In genomic region chr20:17614176-17614811, GRCh38 we compare ENCODE assay signal across 8 cellular contexts. TPM values are rescaled to one million over a fixed set of nuclear protein-coding genes. Genes with fewer than 3 reads are reported as not detected.
DNase-seq lines count a peak whose midpoint lies in the region; ATAC-seq and TF ChIP-seq lines count a peak whose summit lies in the region.

No MANE protein-coding gene starts in this region.

- H3K4me3 ChIP-seq in Caco-2 (ENCODE audit: low read depth, low read length) (no peak overlapping the region), fibroblast of pulmonary artery (replicated peaks; ENCODE audit: low read depth, low read length) (no peak overlapping the region)

- H3K9me3 Mint-ChIP-seq in Caco-2 (ENCODE audit: unreplicated experiment) = no peaks in the 10 kb centered on the region
- H3K9me3 Mint-ChIP-seq in progenitor cell of endocrine pancreas (ENCODE audit: low read depth) = no peaks in the 10 kb centered on the region

- 0 out of 2 replicates have a peak, but pooled peaks cover 6% of the 10 kb centered on the region for H3K4me1 ChIP-seq in Caco-2

- POLR2A ChIA-PET in Caco-2 (lab: Charles Lee) = interaction anchor here (0.7 kb wide), 1 partner anchor 45 kb away, joined by 5 read pairs; the partner anchor contains the start of gene DSTN

- H3K27me3 Mint-ChIP-seq in Caco-2 (ENCODE audit: insufficient read depth, unreplicated experiment) (no peaks in the 10 kb centered on the region), progenitor cell of endocrine pancreas (no peaks in the 10 kb centered on the region)

- no TSS peak for BruUV-seq in Caco-2 (replicated peaks; lab: Mats Ljungman, UMichigan)

- no peaks in the 10 kb centered on the region for H3K27me3 ChIP-seq in Caco-2 (replicated peaks; ENCODE audit: control insufficient read depth, insufficient read depth, low read length)

- ATAC-seq in GM19324 (IDR thresholded peaks at IDR 0.05; ENCODE audit: low FRiP score, unreplicated experiment) (no peak), HG02571 (IDR thresholded peaks at IDR 0.05; ENCODE audit: unreplicated experiment) (no peak)

- H3K36me3 Mint-ChIP-seq in Caco-2 (ENCODE audit: insufficient read depth, unreplicated experiment) (peaks cover 100% of the 10 kb centered on the region), progenitor cell of endocrine pancreas (ENCODE audit: insufficient read depth) (peaks cover 8% of the 10 kb centered on the region)

- DNase-seq in Caco-2 = peak in 1 of 2 experiments; percentile 37
- peak; percentile 82 for DNase-seq in NCI-H510A (lab: John Stamatoyannopoulos, UW)
- peak; percentile 39 for DNase-seq in fibroblast of pulmonary artery (ENCODE audit: low read depth)
- DNase-seq in progenitor cell of endocrine pancreas (ENCODE audit: low spot score, unreplicated experiment) = no peak
- no peak for DNase-seq in dermis blood vessel endothelial cell
- DNase-seq in NCI-H446 (lab: John Stamatoyannopoulos, UW) = no peak

- H3K4me3 Mint-ChIP-seq in Caco-2 (ENCODE audit: unreplicated experiment) (peak overlapping the region; percentile 33), progenitor cell of endocrine pancreas (ENCODE audit: low read depth) (no peak overlapping the region)

- H3K4me1 Mint-ChIP-seq in Caco-2 (ENCODE audit: low read depth, unreplicated experiment) = peaks cover 5% of the 10 kb centered on the region
- peaks cover 7% of the 10 kb centered on the region for H3K4me1 Mint-ChIP-seq in progenitor cell of endocrine pancreas (ENCODE audit: low read depth)

- H3K36me3 ChIP-seq in Caco-2 (ENCODE audit: control insufficient read depth, insufficient read depth, low read length) = peaks cover 25% of the 10 kb centered on the region

- TF ChIP-seq CTCF in Caco-2 (IDR thresholded peaks at IDR 0.05; ENCODE audit: insufficient read depth in 1 of 2, low read depth in 1 of 2, low read length in 1 of 2, severe bottlenecking in 1 of 2, unreplicated experiment in 1 of 2) (no peak), fibroblast of pulmonary artery (IDR thresholded peaks at IDR 0.05; ENCODE audit: low read length, missing control alignments) (no peak), progenitor cell of endocrine pancreas (IDR thresholded peaks at IDR 0.05; ENCODE audit: unreplicated experiment) (no peak)

- CTCF ChIA-PET in Caco-2 (lab: Charles Lee) = no interaction called here

- H3K27ac Mint-ChIP-seq in Caco-2 (ENCODE audit: unreplicated experiment) (peak overlapping the region; percentile 76), progenitor cell of endocrine pancreas (peak overlapping the region; percentile 84)

- H3K9me3 ChIP-seq in Caco-2 = no peaks in the 10 kb centered on the region

- intact Hi-C loops in Caco-2 (cut with micrococcal nuclease; ENCODE audit: unreplicated experiment) = no loop called here

RNA-seq across cellular contexts. Expression of gene DSTN, which starts 44.4 kb away (rescaled TPM):
- total RNA-seq in Caco-2 (2022) (313 and 318 TPM in 2 replicates), progenitor cell of endocrine pancreas (199 and 201 TPM in 2 replicates), dermis blood vessel endothelial cell (157 and 236 TPM in 2 replicates)

Comparison
In these comparisons a context has a peak if more than half of its experiments do, and no peak if none do; other contexts are left out.
1. DNase-seq: peak in NCI-H510A (single experiment) and fibroblast of pulmonary artery (single experiment); none in progenitor cell of endocrine pancreas (single experiment), dermis blood vessel endothelial cell (single experiment) and NCI-H446 (0 of 2).